Comparison of ENCODE assay signal across 1 cellular context in the genomic region with DNA sequence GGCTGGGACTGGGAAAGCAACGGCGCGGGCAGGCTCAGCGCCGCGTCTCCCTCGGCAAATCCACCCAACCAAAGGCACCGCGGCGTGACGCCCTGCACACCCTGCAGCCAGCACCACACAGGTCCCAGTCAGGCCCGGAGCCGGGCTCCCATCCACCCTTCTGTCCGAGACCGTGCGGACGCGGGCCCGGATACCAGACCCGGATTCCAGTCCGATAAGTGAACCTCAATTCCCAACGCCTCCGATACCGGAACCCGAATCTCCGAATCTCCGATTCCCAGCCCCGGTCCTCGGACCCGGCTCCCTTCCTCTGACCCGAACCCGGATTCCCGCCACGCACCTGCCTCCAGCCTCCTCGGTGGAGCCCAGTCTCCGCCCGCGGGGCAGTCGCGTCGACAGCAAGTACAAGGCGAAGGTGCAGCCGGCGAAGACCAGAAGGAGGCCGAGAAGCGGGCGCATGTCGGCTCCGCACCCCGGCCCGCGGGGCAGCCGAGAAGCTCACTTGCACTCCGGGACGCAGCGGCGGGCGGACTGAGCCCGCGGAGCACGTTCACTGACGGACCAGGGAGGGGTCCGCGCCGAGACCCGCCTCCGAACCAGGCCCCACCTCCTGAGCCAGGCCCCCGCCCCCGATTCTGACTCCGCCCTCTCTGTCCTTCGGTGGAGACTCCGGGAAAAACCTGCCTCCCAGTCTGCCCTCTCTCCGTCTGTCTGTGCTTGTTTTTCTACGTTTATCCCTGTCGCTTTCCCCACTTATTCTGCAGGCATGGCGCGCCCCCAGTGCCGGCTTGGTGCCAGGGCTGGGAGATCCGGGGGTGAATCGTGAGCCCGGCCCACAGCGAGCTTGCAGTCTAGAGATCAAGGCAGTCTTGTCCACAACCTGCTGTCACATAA.
TF ChIP-seq lines count a peak whose summit lies in the region.

A gene (minus strand): TSS at position 533 of the 894 bp plus-strand sequence. CDS start 74 bp downstream, at position 459.

TF ChIP-seq in HEK293, 187 proteins besides CTCF, POLR2A, EP300 and RAD21 (continued from another document and continues in another):
- peak; percentile 72 for TF ChIP-seq IKZF3 (tag by site-specific recombination; IDR thresholded peaks at IDR 0.05)
- TF ChIP-seq KLF8 (tag by site-specific recombination; IDR thresholded peaks at IDR 0.05), result peak; percentile 98
- TF ChIP-seq ZNF292 (tag by site-specific recombination; IDR thresholded peaks at IDR 0.05; ENCODE audit: borderline replicate concordance, low read depth), result no peak
- TF ChIP-seq ZNF658 (tag by site-specific recombination; IDR thresholded peaks at IDR 0.05), result no peak
- peak; percentile 80 for TF ChIP-seq ZFP69B (tag by site-specific recombination; IDR thresholded peaks at IDR 0.05)
- TF ChIP-seq MYNN (tag by site-specific recombination; IDR thresholded peaks at IDR 0.05; ENCODE audit: borderline replicate concordance), result peak; percentile 65; the same call in 1 of the 2 replicates
- TF ChIP-seq ZNF274 (IDR thresholded peaks at IDR 0.05; ENCODE audit: low read length), result no peak
- no peak for TF ChIP-seq ZNF274 (tag by site-specific recombination; IDR thresholded peaks at IDR 0.05; ENCODE audit: borderline replicate concordance)
- TF ChIP-seq ZNF248 (tag by site-specific recombination; IDR thresholded peaks at IDR 0.05), result no peak
- 0 out of 2 replicates have a peak, but pooled peaks have one; percentile 18 for TF ChIP-seq ZBTB48 (tag by site-specific recombination; IDR thresholded peaks at IDR 0.05)
- no peak for TF ChIP-seq TCF7L2 (IDR thresholded peaks at IDR 0.05; ENCODE audit: borderline replicate concordance, low read depth, low read length)
- peak; percentile 46; the same call in 1 of the 2 replicates for TF ChIP-seq ZIC2 (tag by site-specific recombination; IDR thresholded peaks at IDR 0.05)
- TF ChIP-seq BCL11B (tag by site-specific recombination; IDR thresholded peaks at IDR 0.05; ENCODE audit: low read depth), result peak; percentile 12; the same call in 1 of the 2 replicates
- TF ChIP-seq ZNF777 (tag by site-specific recombination; IDR thresholded peaks at IDR 0.05; ENCODE audit: borderline replicate concordance), result peak; percentile 85; the same call in 1 of the 2 replicates
- TF ChIP-seq, protein P1, sequence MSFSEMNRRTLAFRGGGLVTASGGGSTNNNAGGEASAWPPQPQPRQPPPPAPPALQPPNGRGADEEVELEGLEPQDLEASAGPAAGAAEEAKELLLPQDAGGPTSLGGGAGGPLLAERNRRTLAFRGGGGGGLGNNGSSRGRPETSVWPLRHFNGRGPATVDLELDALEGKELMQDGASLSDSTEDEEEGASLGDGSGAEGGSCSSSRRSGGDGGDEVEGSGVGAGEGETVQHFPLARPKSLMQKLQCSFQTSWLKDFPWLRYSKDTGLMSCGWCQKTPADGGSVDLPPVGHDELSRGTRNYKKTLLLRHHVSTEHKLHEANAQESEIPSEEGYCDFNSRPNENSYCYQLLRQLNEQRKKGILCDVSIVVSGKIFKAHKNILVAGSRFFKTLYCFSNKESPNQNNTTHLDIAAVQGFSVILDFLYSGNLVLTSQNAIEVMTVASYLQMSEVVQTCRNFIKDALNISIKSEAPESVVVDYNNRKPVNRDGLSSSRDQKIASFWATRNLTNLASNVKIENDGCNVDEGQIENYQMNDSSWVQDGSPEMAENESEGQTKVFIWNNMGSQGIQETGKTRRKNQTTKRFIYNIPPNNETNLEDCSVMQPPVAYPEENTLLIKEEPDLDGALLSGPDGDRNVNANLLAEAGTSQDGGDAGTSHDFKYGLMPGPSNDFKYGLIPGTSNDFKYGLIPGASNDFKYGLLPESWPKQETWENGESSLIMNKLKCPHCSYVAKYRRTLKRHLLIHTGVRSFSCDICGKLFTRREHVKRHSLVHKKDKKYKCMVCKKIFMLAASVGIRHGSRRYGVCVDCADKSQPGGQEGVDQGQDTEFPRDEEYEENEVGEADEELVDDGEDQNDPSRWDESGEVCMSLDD (tag by site-specific recombination; IDR thresholded peaks at IDR 0.05), result peak; percentile 71
- TF ChIP-seq ZNF830 (tag by site-specific recombination; IDR thresholded peaks at IDR 0.05; ENCODE audit: low read depth), result no peak
- no peak for TF ChIP-seq ZNF132 (tag by site-specific recombination; IDR thresholded peaks at IDR 0.05; ENCODE audit: borderline replicate concordance)
- peak; percentile 26; the same call in 1 of the 2 replicates for TF ChIP-seq KLF1 (tag by site-specific recombination; IDR thresholded peaks at IDR 0.05)
- TF ChIP-seq ZNF24 (tag by site-specific recombination; IDR thresholded peaks at IDR 0.05), result peak; percentile 87
- no peak for TF ChIP-seq ZNF140 (tag by site-specific recombination; IDR thresholded peaks at IDR 0.05)
- peak; percentile 91 for TF ChIP-seq SP3 (tag by site-specific recombination; IDR thresholded peaks at IDR 0.05)
- TF ChIP-seq SCRT1 (tag by site-specific recombination; IDR thresholded peaks at IDR 0.05; ENCODE audit: borderline replicate concordance), result no peak
- TF ChIP-seq ZNF664 (tag by site-specific recombination; IDR thresholded peaks at IDR 0.05), result peak; percentile 18; the same call in 1 of the 2 replicates
- no peak for TF ChIP-seq ZNF184 (tag by site-specific recombination; IDR thresholded peaks at IDR 0.05)
- no peak for TF ChIP-seq ZNF169 (tag by site-specific recombination; IDR thresholded peaks at IDR 0.05)
- TF ChIP-seq ZNF114 (tag by site-specific recombination; IDR thresholded peaks at IDR 0.05), result no peak
- TF ChIP-seq SP7 (tag by site-specific recombination; IDR thresholded peaks at IDR 0.05), result peak; percentile 94
- TF ChIP-seq, protein P2, sequence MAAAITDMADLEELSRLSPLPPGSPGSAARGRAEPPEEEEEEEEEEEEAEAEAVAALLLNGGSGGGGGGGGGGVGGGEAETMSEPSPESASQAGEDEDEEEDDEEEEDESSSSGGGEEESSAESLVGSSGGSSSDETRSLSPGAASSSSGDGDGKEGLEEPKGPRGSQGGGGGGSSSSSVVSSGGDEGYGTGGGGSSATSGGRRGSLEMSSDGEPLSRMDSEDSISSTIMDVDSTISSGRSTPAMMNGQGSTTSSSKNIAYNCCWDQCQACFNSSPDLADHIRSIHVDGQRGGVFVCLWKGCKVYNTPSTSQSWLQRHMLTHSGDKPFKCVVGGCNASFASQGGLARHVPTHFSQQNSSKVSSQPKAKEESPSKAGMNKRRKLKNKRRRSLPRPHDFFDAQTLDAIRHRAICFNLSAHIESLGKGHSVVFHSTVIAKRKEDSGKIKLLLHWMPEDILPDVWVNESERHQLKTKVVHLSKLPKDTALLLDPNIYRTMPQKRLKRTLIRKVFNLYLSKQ (tag by site-specific recombination; IDR thresholded peaks at IDR 0.05; ENCODE audit: borderline replicate concordance), result no peak
- no peak for TF ChIP-seq ZNF23 (tag by site-specific recombination; IDR thresholded peaks at IDR 0.05; ENCODE audit: borderline replicate concordance)
- no peak for TF ChIP-seq ZNF133 (tag by site-specific recombination; IDR thresholded peaks at IDR 0.05)
- TF ChIP-seq, protein P3, sequence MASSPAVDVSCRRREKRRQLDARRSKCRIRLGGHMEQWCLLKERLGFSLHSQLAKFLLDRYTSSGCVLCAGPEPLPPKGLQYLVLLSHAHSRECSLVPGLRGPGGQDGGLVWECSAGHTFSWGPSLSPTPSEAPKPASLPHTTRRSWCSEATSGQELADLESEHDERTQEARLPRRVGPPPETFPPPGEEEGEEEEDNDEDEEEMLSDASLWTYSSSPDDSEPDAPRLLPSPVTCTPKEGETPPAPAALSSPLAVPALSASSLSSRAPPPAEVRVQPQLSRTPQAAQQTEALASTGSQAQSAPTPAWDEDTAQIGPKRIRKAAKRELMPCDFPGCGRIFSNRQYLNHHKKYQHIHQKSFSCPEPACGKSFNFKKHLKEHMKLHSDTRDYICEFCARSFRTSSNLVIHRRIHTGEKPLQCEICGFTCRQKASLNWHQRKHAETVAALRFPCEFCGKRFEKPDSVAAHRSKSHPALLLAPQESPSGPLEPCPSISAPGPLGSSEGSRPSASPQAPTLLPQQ (tag by site-specific recombination; IDR thresholded peaks at IDR 0.05), result peak; percentile 70; the same call in 1 of the 2 replicates
- TF ChIP-seq, protein P4, sequence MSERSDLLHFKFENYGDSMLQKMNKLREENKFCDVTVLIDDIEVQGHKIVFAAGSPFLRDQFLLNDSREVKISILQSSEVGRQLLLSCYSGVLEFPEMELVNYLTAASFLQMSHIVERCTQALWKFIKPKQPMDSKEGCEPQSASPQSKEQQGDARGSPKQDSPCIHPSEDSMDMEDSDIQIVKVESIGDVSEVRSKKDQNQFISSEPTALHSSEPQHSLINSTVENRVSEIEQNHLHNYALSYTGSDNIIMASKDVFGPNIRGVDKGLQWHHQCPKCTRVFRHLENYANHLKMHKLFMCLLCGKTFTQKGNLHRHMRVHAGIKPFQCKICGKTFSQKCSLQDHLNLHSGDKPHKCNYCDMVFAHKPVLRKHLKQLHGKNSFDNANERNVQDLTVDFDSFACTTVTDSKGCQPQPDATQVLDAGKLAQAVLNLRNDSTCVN (tag by site-specific recombination; optimal IDR thresholded peaks at IDR 0.05), result peak; percentile 78
- no peak for TF ChIP-seq ZNF707 (tag by site-specific recombination; IDR thresholded peaks at IDR 0.05)
- TF ChIP-seq EGR2 (tag by site-specific recombination; IDR thresholded peaks at IDR 0.05; ENCODE audit: low read depth), result no peak
- TF ChIP-seq SP2 (tag by site-specific recombination; IDR thresholded peaks at IDR 0.05), result peak; percentile 72
- TF ChIP-seq, protein P5, sequence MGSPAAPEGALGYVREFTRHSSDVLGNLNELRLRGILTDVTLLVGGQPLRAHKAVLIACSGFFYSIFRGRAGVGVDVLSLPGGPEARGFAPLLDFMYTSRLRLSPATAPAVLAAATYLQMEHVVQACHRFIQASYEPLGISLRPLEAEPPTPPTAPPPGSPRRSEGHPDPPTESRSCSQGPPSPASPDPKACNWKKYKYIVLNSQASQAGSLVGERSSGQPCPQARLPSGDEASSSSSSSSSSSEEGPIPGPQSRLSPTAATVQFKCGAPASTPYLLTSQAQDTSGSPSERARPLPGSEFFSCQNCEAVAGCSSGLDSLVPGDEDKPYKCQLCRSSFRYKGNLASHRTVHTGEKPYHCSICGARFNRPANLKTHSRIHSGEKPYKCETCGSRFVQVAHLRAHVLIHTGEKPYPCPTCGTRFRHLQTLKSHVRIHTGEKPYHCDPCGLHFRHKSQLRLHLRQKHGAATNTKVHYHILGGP (tag by site-specific recombination; IDR thresholded peaks at IDR 0.05), result peak; percentile 19; the same call in 1 of the 2 replicates
- no peak for TF ChIP-seq MEIS1 (CRISPR knock-in tag; IDR thresholded peaks at IDR 0.05; ENCODE audit: borderline replicate concordance)
- peak; percentile 86 for TF ChIP-seq ZNF366 (tag by site-specific recombination; conservative IDR thresholded peaks at IDR 0.05)
- no peak for TF ChIP-seq GLI2 (tag by site-specific recombination; IDR thresholded peaks at IDR 0.05; ENCODE audit: borderline replicate concordance, low read depth)
- TF ChIP-seq, protein P6, sequence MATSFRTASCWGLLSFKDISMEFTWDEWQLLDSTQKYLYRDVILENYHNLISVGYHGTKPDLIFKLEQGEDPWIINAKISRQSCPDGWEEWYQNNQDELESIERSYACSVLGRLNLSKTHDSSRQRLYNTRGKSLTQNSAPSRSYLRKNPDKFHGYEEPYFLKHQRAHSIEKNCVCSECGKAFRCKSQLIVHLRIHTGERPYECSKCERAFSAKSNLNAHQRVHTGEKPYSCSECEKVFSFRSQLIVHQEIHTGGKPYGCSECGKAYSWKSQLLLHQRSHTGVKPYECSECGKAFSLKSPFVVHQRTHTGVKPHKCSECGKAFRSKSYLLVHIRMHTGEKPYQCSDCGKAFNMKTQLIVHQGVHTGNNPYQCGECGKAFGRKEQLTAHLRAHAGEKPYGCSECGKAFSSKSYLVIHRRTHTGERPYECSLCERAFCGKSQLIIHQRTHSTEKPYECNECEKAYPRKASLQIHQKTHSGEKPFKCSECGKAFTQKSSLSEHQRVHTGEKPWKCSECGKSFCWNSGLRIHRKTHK (tag by site-specific recombination; IDR thresholded peaks at IDR 0.05), result no peak
- no peak for TF ChIP-seq ZNF404 (tag by site-specific recombination; IDR thresholded peaks at IDR 0.05)
- TF ChIP-seq, protein P7, sequence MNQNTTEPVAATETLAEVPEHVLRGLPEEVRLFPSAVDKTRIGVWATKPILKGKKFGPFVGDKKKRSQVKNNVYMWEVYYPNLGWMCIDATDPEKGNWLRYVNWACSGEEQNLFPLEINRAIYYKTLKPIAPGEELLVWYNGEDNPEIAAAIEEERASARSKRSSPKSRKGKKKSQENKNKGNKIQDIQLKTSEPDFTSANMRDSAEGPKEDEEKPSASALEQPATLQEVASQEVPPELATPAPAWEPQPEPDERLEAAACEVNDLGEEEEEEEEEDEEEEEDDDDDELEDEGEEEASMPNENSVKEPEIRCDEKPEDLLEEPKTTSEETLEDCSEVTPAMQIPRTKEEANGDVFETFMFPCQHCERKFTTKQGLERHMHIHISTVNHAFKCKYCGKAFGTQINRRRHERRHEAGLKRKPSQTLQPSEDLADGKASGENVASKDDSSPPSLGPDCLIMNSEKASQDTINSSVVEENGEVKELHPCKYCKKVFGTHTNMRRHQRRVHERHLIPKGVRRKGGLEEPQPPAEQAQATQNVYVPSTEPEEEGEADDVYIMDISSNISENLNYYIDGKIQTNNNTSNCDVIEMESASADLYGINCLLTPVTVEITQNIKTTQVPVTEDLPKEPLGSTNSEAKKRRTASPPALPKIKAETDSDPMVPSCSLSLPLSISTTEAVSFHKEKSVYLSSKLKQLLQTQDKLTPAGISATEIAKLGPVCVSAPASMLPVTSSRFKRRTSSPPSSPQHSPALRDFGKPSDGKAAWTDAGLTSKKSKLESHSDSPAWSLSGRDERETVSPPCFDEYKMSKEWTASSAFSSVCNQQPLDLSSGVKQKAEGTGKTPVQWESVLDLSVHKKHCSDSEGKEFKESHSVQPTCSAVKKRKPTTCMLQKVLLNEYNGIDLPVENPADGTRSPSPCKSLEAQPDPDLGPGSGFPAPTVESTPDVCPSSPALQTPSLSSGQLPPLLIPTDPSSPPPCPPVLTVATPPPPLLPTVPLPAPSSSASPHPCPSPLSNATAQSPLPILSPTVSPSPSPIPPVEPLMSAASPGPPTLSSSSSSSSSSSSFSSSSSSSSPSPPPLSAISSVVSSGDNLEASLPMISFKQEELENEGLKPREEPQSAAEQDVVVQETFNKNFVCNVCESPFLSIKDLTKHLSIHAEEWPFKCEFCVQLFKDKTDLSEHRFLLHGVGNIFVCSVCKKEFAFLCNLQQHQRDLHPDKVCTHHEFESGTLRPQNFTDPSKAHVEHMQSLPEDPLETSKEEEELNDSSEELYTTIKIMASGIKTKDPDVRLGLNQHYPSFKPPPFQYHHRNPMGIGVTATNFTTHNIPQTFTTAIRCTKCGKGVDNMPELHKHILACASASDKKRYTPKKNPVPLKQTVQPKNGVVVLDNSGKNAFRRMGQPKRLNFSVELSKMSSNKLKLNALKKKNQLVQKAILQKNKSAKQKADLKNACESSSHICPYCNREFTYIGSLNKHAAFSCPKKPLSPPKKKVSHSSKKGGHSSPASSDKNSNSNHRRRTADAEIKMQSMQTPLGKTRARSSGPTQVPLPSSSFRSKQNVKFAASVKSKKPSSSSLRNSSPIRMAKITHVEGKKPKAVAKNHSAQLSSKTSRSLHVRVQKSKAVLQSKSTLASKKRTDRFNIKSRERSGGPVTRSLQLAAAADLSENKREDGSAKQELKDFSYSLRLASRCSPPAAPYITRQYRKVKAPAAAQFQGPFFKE (tag by site-specific recombination; IDR thresholded peaks at IDR 0.05; ENCODE audit: borderline replicate concordance), result no peak
- no peak for TF ChIP-seq ZNF791 (tag by site-specific recombination; IDR thresholded peaks at IDR 0.05)
- 0 out of 2 replicates have a peak, but pooled peaks have one; percentile 25 for TF ChIP-seq ZNF785 (tag by site-specific recombination; IDR thresholded peaks at IDR 0.05)
